26 cellular contexts compared by ENCODE assay signal in the genomic region with DNA sequence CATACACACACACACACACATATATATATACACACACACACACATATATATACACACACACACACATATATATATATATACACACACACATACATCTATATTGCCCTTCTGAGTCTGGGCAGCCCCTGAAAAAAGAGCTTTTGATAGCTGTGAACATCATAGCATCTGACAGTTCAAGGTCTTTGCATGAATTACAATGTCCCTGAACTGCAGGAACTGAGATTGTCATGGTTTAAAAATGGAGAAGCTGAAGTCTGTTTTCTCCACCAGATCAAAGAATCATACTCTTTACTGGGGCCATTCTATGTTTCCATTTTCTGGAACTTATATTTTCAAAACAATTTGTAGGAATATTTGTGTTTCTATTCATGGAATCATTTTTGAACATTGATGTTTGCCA.
DNase-seq lines count a peak whose midpoint lies in the region; ATAC-seq and TF ChIP-seq lines count a peak whose summit lies in the region.
"Had no signal": no experiment of that assay in that cellular context is flagged by ENCODE, and none has a peak within 500 bp of the region (broad histone marks: within the 10 kb centered on the region; RNA-seq: fewer than 3 reads in every experiment).

No MANE protein-coding gene starts in this region.

- DNase-seq in activated B cell treated with CpG ODN at 0.5 μM for 24 hours: no peak
- no peak for DNase-seq in AG08396 (ENCODE audit: low spot score)
- DNase-seq in endodermal cell: no peak
- DNase-seq in foreskin melanocyte: no peak
- DNase-seq: activated CD4-positive, alpha-beta T cell treated with anti-CD3 and anti-CD28 coated beads, Interleukin-2, amount 50 U/mL, for 4 hours; activated naive CD8-positive, alpha-beta T cell treated with anti-CD3 and anti-CD28 coated beads, Interleukin-2, amount 50 U/mL, for 24 hours; activated T-cell treated with anti-CD3 and anti-CD28 coated beads, Interleukin-2, amount 50 U/mL, for 72 hours; caudate nucleus; DMS153; H7; heart left ventricle; KBM-7; left ventricle myocardium superior; NCI-H1436 treated with DMSO at 0.1 percent for 48 hours; NCI-H2081 treated with DMSO at 0.1 percent for 48 hours; SJCRH30; T1000; testis had no signal

- H3K4me1 ChIP-seq in BLaER1 (peaks cover 33% of the 10 kb centered on the region), KMS-11 (ENCODE audit: low read depth, poor library complexity, severe bottlenecking) (peaks cover 47% of the 10 kb centered on the region), endodermal cell (ENCODE audit: control insufficient read depth, insufficient read depth, low read length) (no peaks in the 10 kb centered on the region)
- H3K4me1 ChIP-seq: A549, right atrium auricular region, SJCRH30, testis had no signal

- H3K4me3 Mint-ChIP-seq in activated B cell treated with CpG ODN at 0.5 μM for 24 hours (no peak overlapping the region), endodermal cell (no peak overlapping the region)
- H3K4me3 Mint-ChIP-seq: activated naive CD8-positive, alpha-beta T cell treated with anti-CD3 and anti-CD28 coated beads, Interleukin-2, amount 50 U/mL, for 24 hours had no signal

- TF ChIP-seq CTCF in KMS-11 (conservative IDR thresholded peaks at IDR 0.05; ENCODE audit: low read depth, low read length) (no peak), activated B cell treated with CpG ODN at 0.5 μM for 24 hours (IDR thresholded peaks at IDR 0.05) (no peak), endodermal cell (conservative IDR thresholded peaks at IDR 0.05) (no peak)

- H3K79me2 ChIP-seq in KMS-11 (ENCODE audit: insufficient read depth, low read depth): no peaks in the 10 kb centered on the region

- H3K27ac Mint-ChIP-seq in activated B cell treated with CpG ODN at 0.5 μM for 24 hours (no peak overlapping the region), endodermal cell (no peak overlapping the region)
- H3K27ac Mint-ChIP-seq: activated naive CD8-positive, alpha-beta T cell treated with anti-CD3 and anti-CD28 coated beads, Interleukin-2, amount 50 U/mL, for 24 hours; activated T-cell treated with anti-CD3 and anti-CD28 coated beads, Interleukin-2, amount 50 U/mL, for 72 hours; stimulated activated naive CD8-positive, alpha-beta T cell treated with anti-CD3 and anti-CD28 coated beads, Interleukin-15, Interleukin-2, amounts not matched to agents 100 ng/mL and 50 ng/mL, for 24 hours had no signal

- intact Hi-C loops in activated B cell treated with CpG ODN at 0.5 μM for 24 hours (cut with micrococcal nuclease): loop anchor here (1.0 kb wide), 1 partner anchor 7 kb away; no protein-coding TSS in a partner anchor

- H3K9me3 Mint-ChIP-seq in activated B cell treated with CpG ODN at 0.5 μM for 24 hours (no peaks in the 10 kb centered on the region), endodermal cell (no peaks in the 10 kb centered on the region)
- H3K9me3 Mint-ChIP-seq: activated naive CD8-positive, alpha-beta T cell treated with anti-CD3 and anti-CD28 coated beads, Interleukin-2, amount 50 U/mL, for 24 hours; activated T-cell treated with anti-CD3 and anti-CD28 coated beads, Interleukin-2, amount 50 U/mL, for 72 hours; stimulated activated naive CD8-positive, alpha-beta T cell treated with anti-CD3 and anti-CD28 coated beads, Interleukin-15, Interleukin-2, amounts not matched to agents 100 ng/mL and 50 ng/mL, for 24 hours had no signal

- H3K27me3 ChIP-seq in BLaER1: no peaks in the 10 kb centered on the region
- H3K27me3 ChIP-seq in KMS-11 (ENCODE audit: insufficient read depth, low read depth): no peaks in the 10 kb centered on the region
- H3K27me3 ChIP-seq in endodermal cell (ENCODE audit: control insufficient read depth, insufficient read depth, low read length, poor library complexity, severe bottlenecking): no peaks in the 10 kb centered on the region
- H3K27me3 ChIP-seq: heart left ventricle, right atrium auricular region, SJCRH30, testis had no signal

- H3K4me1 Mint-ChIP-seq in activated B cell treated with CpG ODN at 0.5 μM for 24 hours (peaks cover 55% of the 10 kb centered on the region), endodermal cell (no peaks in the 10 kb centered on the region)

- H3K36me3 ChIP-seq in BLaER1 (no peaks in the 10 kb centered on the region), KMS-11 (ENCODE audit: insufficient read depth) (no peaks in the 10 kb centered on the region), endodermal cell (ENCODE audit: control insufficient read depth, insufficient read depth, low read length) (no peaks in the 10 kb centered on the region)
- H3K36me3 ChIP-seq: heart left ventricle, right atrium auricular region, SJCRH30 had no signal

- H3K9ac ChIP-seq in BLaER1 (no peak overlapping the region), KMS-11 (no peak overlapping the region), endodermal cell (ENCODE audit: extremely low read depth, low read length, poor library complexity, severe bottlenecking) (no peak overlapping the region)

- no peaks in the 10 kb centered on the region for H3K36me3 Mint-ChIP-seq in activated B cell treated with CpG ODN at 0.5 μM for 24 hours (ENCODE audit: low read depth)
- H3K36me3 Mint-ChIP-seq in endodermal cell (ENCODE audit: low read depth): no peaks in the 10 kb centered on the region

- peak overlapping the region; percentile 68 for H3K4me2 ChIP-seq in BLaER1
- H3K4me2 ChIP-seq in KMS-11: peak overlapping the region; percentile 53; the same call in 1 of the 2 replicates
- H3K4me2 ChIP-seq: A549, smooth muscle cell had no signal

- H4K20me1 ChIP-seq in BLaER1 (no peaks in the 10 kb centered on the region), KMS-11 (ENCODE audit: insufficient read depth) (no peaks in the 10 kb centered on the region)

- H3K9me3 ChIP-seq in BLaER1 (0 out of 2 replicates have a peak, but pooled peaks cover 3% of the 10 kb centered on the region), endodermal cell (ENCODE audit: control insufficient read depth, low read length) (peaks cover 4% of the 10 kb centered on the region)
- H3K9me3 ChIP-seq: A549, right atrium auricular region, testis had no signal

- no peak overlapping the region for H2AFZ ChIP-seq in KMS-11 (ENCODE audit: low read depth)

- H3K27ac ChIP-seq in BLaER1 (no peak overlapping the region), KMS-11 (peak overlapping the region; percentile 13; the same call in 1 of the 2 replicates), endodermal cell (ENCODE audit: low read depth, low read length) (no peak overlapping the region)
- H3K27ac ChIP-seq: A549, heart left ventricle, right atrium auricular region, SJCRH30, testis had no signal

- CTCF ChIA-PET in activated B cell treated with CpG ODN at 0.5 μM for 24 hours (lab: Charles Lee): interaction anchor here (0.8 to 1.3 kb wide), 3 partner anchors 13 to 256 kb away, joined by 3 to 4 read pairs (median 3); no protein-coding TSS in a partner anchor

- ATAC-seq in GM18867 (IDR thresholded peaks at IDR 0.05; ENCODE audit: unreplicated experiment): peak; percentile 28
- ATAC-seq in activated B cell treated with CpG ODN at 0.5 μM for 24 hours (ENCODE audit: low read depth): peak; percentile 68
- no peak for ATAC-seq in GM21423 (IDR thresholded peaks at IDR 0.05; ENCODE audit: unreplicated experiment)
- ATAC-seq: A549; activated naive CD8-positive, alpha-beta T cell treated with anti-CD3 and anti-CD28 coated beads, Interleukin-2, amount 50 U/mL, for 24 hours; activated T-cell treated with anti-CD3 and anti-CD28 coated beads, Interleukin-2, amount 50 U/mL, for 72 hours; heart left ventricle; left ventricle myocardium superior had no signal

- H3K27me3 Mint-ChIP-seq in activated B cell treated with CpG ODN at 0.5 μM for 24 hours (no peaks in the 10 kb centered on the region), endodermal cell (ENCODE audit: insufficient read depth) (no peaks in the 10 kb centered on the region)
- H3K27me3 Mint-ChIP-seq: activated naive CD8-positive, alpha-beta T cell treated with anti-CD3 and anti-CD28 coated beads, Interleukin-2, amount 50 U/mL, for 24 hours; stimulated activated naive CD8-positive, alpha-beta T cell treated with anti-CD3 and anti-CD28 coated beads, Interleukin-15, Interleukin-2, amounts not matched to agents 100 ng/mL and 50 ng/mL, for 24 hours had no signal

- POLR2A ChIA-PET in activated B cell treated with CpG ODN at 0.5 μM for 24 hours (lab: Charles Lee): interaction anchor here (0.6 to 2.8 kb wide), 13 partner anchors 9 to 1423 kb away, joined by 3 to 18 read pairs (median 6); partner anchors contain the start of gene TMEM242

- no peak overlapping the region for H3K4me3 ChIP-seq in BLaER1
- H3K4me3 ChIP-seq in KMS-11 (IDR thresholded peaks at IDR 0.05; ENCODE audit: insufficient read depth, low read depth, low read length): no peak overlapping the region
- H3K4me3 ChIP-seq in endodermal cell (ENCODE audit: low read length): no peak overlapping the region
- H3K4me3 ChIP-seq: A549, heart left ventricle, right atrium auricular region, SJCRH30, smooth muscle cell, testis had no signal
